Comparison of ENCODE assay signal across 21 cellular contexts in the genomic region with DNA sequence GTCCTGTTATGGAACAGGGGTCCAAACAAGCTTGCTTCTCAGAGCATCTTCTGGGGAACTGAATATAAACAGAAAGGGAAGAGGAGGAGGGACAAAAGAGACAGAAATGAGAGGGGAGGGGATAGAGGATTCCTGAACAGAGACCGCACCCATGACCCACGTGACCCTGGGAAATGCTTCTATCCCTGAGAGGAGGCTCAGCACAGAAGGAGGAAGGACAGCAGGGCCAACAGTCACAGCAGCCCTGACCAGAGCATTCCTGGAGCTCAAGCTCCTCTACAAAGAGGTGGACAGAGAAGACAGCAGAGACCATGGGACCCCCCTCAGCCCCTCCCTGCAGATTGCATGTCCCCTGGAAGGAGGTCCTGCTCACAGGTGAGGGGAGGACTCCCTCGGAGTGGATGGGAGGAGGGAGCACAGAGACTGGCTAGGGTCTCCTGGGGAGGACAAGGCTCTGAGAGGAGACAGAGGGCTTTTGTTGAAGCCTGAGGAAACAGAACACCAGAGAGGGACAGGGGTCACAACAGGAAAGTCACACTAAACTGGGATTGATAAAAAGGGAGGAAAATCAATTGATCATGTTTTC. TPM values are rescaled to one million over a fixed set of nuclear protein-coding genes. Genes with fewer than 3 reads are reported as not detected.
A peak's percentile ranks its signal among the peaks of the same experiment; 100 is the strongest.
DNase-seq lines count a peak whose midpoint lies in the region; ATAC-seq and TF ChIP-seq lines count a peak whose summit lies in the region.
"Had no signal": no experiment of that assay in that cellular context is flagged by ENCODE, and none has a peak within 500 bp of the region (broad histone marks: within the 10 kb centered on the region; RNA-seq: fewer than 3 reads in every experiment).

A gene (plus strand): TSS at position 203 of the 586 bp plus-strand sequence. CDS start 109 bp downstream, at position 312.

- H3K27me3 Mint-ChIP-seq in stimulated activated memory B cell treated with anti-CD40 and anti-IgM and Interleukin-4, amounts not matched to agents 10 μg/mL and 1 μg/mL and 100 μg/mL, for 72 hours = peaks cover 54% of the 10 kb centered on the region

- peaks cover 59% of the 10 kb centered on the region for H3K79me2 ChIP-seq in PC-9 (ENCODE audit: low read depth)
- H3K79me2 ChIP-seq: hepatocyte had no signal

- H3K4me1 ChIP-seq in PC-9 (replicated peaks; ENCODE audit: insufficient read depth) (peaks cover 47% of the 10 kb centered on the region), suprapubic skin (no peaks in the 10 kb centered on the region)

- WGBS in suprapubic skin = 39% methylated on average over 3 of the region's 3 CpGs

- peaks cover 7% of the 10 kb centered on the region for H3K4me1 Mint-ChIP-seq in stimulated activated memory B cell treated with anti-CD40 and anti-IgM and Interleukin-4, amounts not matched to agents 10 μg/mL and 1 μg/mL and 100 μg/mL, for 72 hours
- H3K4me1 Mint-ChIP-seq: nephron progenitor cell had no signal

- H3K27me3 ChIP-seq in PC-9 (ENCODE audit: insufficient read depth, low read depth) = no peaks in the 10 kb centered on the region
- peaks cover 31% of the 10 kb centered on the region for H3K27me3 ChIP-seq in suprapubic skin
- H3K27me3 ChIP-seq: brain microvascular endothelial cell, hepatocyte had no signal

- intact Hi-C loops in PC-9 (cut with micrococcal nuclease; ENCODE audit: unreplicated experiment) = loop anchor here (1.0 to 2.0 kb wide), 3 partner anchors 19 to 203 kb away; a partner anchor contains a TSS

- peak within 1 kb of the TSS; percentile 99 for H3K4me2 ChIP-seq in PC-9
- H3K4me2 ChIP-seq: hepatocyte had no signal

- peak; percentile 45 for DNase-seq in DMS153 treated with DMSO at 0.1 percent for 48 hours (lab: John Stamatoyannopoulos, UW; ENCODE audit: unreplicated experiment)
- peak; percentile 74 to 86 for DNase-seq in PC-9
- peak; percentile 16 for DNase-seq in iPS-NIHi7 (ENCODE audit: extremely low spot score)
- no peak for DNase-seq in suprapubic skin (ENCODE audit: low spot score in 2 of 2)
- DNase-seq in NCI-H1105 (lab: John Stamatoyannopoulos, UW) = no peak
- no peak for DNase-seq in NCI-H1105 treated with DMSO at 0.1 percent for 48 hours (lab: John Stamatoyannopoulos, UW)
- DNase-seq: activated CD4-positive, alpha-beta T cell treated with anti-CD3 and anti-CD28 coated beads, Interleukin-2, amount 10 ng/mL, durations not matched to agents 7 days and 5 days; activated CD8-positive, alpha-beta memory T cell treated with anti-CD3 and anti-CD28 coated beads, Interleukin-2, amount 50 U/mL, for 48 hours; activated naive CD8-positive, alpha-beta T cell treated with anti-CD3 and anti-CD28 coated beads, Interleukin-2, amount 50 U/mL, for 24 hours; brain microvascular endothelial cell; EL; HFFc6; KBM-7; NCI-H187; nephron progenitor cell; stimulated activated CD4-positive, alpha-beta T cell treated with anti-CD3 and anti-CD28 coated beads, Interleukin-1b, Interleukin-23, amount 100 ng/mL, for 48 hours; stimulated activated naive CD4-positive, alpha-beta T cell had no signal

- H4K20me1 ChIP-seq in PC-9 (ENCODE audit: insufficient read depth) = no peaks in the 10 kb centered on the region

- H3K27ac ChIP-seq in PC-9 (peak within 1 kb of the TSS; percentile 85), suprapubic skin (no peak within 1 kb of the TSS)
- H3K27ac ChIP-seq: brain microvascular endothelial cell, hepatocyte had no signal

- H3K9me3 ChIP-seq in PC-9 (ENCODE audit: insufficient read depth, low read depth) = no peaks in the 10 kb centered on the region
- H3K9me3 ChIP-seq in suprapubic skin = no peaks in the 10 kb centered on the region

- TSS peak; percentile 48 for BruUV-seq in PC-9 (replicated peaks; lab: Mats Ljungman, UMichigan)

- no peak for TF ChIP-seq EP300 in suprapubic skin (IDR thresholded peaks at IDR 0.05)

- POLR2A ChIA-PET in PC-9 (lab: Charles Lee; ENCODE audit: unreplicated experiment) = interaction anchor here (0.5 to 1.4 kb wide), 9 partner anchors 12 to 283 kb away, joined by 3 to 10 read pairs (median 7); no protein-coding TSS in a partner anchor

- CTCF ChIA-PET in PC-9 (lab: Charles Lee) = interaction anchor here (0.6 to 4.2 kb wide), 9 partner anchors 9 to 421 kb away, joined by 3 to 50 read pairs (median 4); no protein-coding TSS in a partner anchor

- H3K4me3 ChIP-seq in PC-9 (peak within 1 kb of the TSS; percentile 89), suprapubic skin (no peak within 1 kb of the TSS)
- H3K4me3 ChIP-seq: hepatocyte had no signal

- no peak for TF ChIP-seq POLR2A in suprapubic skin (IDR thresholded peaks at IDR 0.05)

- TF ChIP-seq CTCF in PC-9 (conservative IDR thresholded peaks at IDR 0.05) (no peak), suprapubic skin (IDR thresholded peaks at IDR 0.05) (no peak)

- H3K9me3 Mint-ChIP-seq in stimulated activated memory B cell treated with anti-CD40 and anti-IgM and Interleukin-4, amounts not matched to agents 10 μg/mL and 1 μg/mL and 100 μg/mL, for 72 hours = no peaks in the 10 kb centered on the region
- H3K9me3 Mint-ChIP-seq: activated CD4-positive, alpha-beta T cell treated with anti-CD3 and anti-CD28 coated beads, Interleukin-2, amount 10 ng/mL, durations not matched to agents 7 days and 5 days; activated naive CD8-positive, alpha-beta T cell treated with anti-CD3 and anti-CD28 coated beads, Interleukin-2, amount 50 U/mL, for 24 hours; HFFc6; T-helper 1 cell treated with Interleukin-12 subunit alpha and Interleukin-12 subunit beta and Interleukin-4 antibody, amounts not matched to agents 30 μg/mL and 1 μg/mL, for 36 hours had no signal

- peaks cover 47% of the 10 kb centered on the region for H3F3A ChIP-seq in PC-9 (ENCODE audit: insufficient read depth, low read depth)

- no peak for ATAC-seq in stimulated activated memory B cell treated with anti-CD40 and anti-IgM and Interleukin-4, amounts not matched to agents 10 μg/mL and 1 μg/mL and 100 μg/mL, for 72 hours
- ATAC-seq: activated naive CD8-positive, alpha-beta T cell treated with anti-CD3 and anti-CD28 coated beads, Interleukin-2, amount 50 U/mL, for 24 hours had no signal

- H3K36me3 ChIP-seq in PC-9 (ENCODE audit: low read depth) (peaks cover 38% of the 10 kb centered on the region), suprapubic skin (no peaks in the 10 kb centered on the region)
- H3K36me3 ChIP-seq: brain microvascular endothelial cell had no signal

- no peaks in the 10 kb centered on the region for H3K36me3 Mint-ChIP-seq in stimulated activated memory B cell treated with anti-CD40 and anti-IgM and Interleukin-4, amounts not matched to agents 10 μg/mL and 1 μg/mL and 100 μg/mL, for 72 hours

- H3K27ac Mint-ChIP-seq in stimulated activated memory B cell treated with anti-CD40 and anti-IgM and Interleukin-4, amounts not matched to agents 10 μg/mL and 1 μg/mL and 100 μg/mL, for 72 hours = no peak within 1 kb of the TSS
- H3K27ac Mint-ChIP-seq: activated CD4-positive, alpha-beta T cell treated with anti-CD3 and anti-CD28 coated beads, Interleukin-2, amount 10 ng/mL, durations not matched to agents 7 days and 5 days; activated naive CD8-positive, alpha-beta T cell treated with anti-CD3 and anti-CD28 coated beads, Interleukin-2, amount 50 U/mL, for 24 hours; HFFc6; nephron progenitor cell; progenitor cell of endocrine pancreas; T-helper 1 cell treated with Interleukin-12 subunit alpha and Interleukin-12 subunit beta and Interleukin-4 antibody, amounts not matched to agents 30 μg/mL and 1 μg/mL, for 36 hours had no signal

- no peak within 1 kb of the TSS for H3K4me3 Mint-ChIP-seq in stimulated activated memory B cell treated with anti-CD40 and anti-IgM and Interleukin-4, amounts not matched to agents 10 μg/mL and 1 μg/mL and 100 μg/mL, for 72 hours
- H3K4me3 Mint-ChIP-seq: activated CD4-positive, alpha-beta T cell treated with anti-CD3 and anti-CD28 coated beads, Interleukin-2, amount 10 ng/mL, durations not matched to agents 7 days and 5 days; activated naive CD8-positive, alpha-beta T cell treated with anti-CD3 and anti-CD28 coated beads, Interleukin-2, amount 50 U/mL, for 24 hours; HFFc6; nephron progenitor cell; T-helper 1 cell treated with Interleukin-12 subunit alpha and Interleukin-12 subunit beta and Interleukin-4 antibody, amounts not matched to agents 30 μg/mL and 1 μg/mL, for 36 hours had no signal

- no peaks in the 10 kb centered on the region for H3K9me2 ChIP-seq in PC-9 (ENCODE audit: insufficient read depth)

- H2AFZ ChIP-seq in PC-9 = no peak within 1 kb of the TSS
- H2AFZ ChIP-seq: hepatocyte had no signal

RNA-seq across cellular contexts. Expression of the gene that starts here (rescaled TPM):
- total RNA-seq in PC-9 (2021) (265 and 468 TPM in 2 replicates), suprapubic skin (10 to 100 TPM in 3 of 4 donors, 1 to 10 TPM in 1; 6.0 to 26.2 (median 16.8) TPM)
- total RNA-seq: activated CD4-positive, alpha-beta T cell treated with anti-CD3 and anti-CD28 coated beads, Interleukin-2, amount 10 ng/mL, durations not matched to agents 7 days and 5 days; HFFc6 had no signal

Comparison
In these comparisons a context has a peak if more than half of its experiments do, and no peak if none do; other contexts are left out.
1. DNase-seq: peak in DMS153 treated with DMSO at 0.1 percent for 48 hours (single experiment), PC-9 (2 of 2) and iPS-NIHi7 (single experiment); none in suprapubic skin (0 of 2), NCI-H1105 (single experiment) and NCI-H1105 treated with DMSO at 0.1 percent for 48 hours (single experiment).